1 cellular context compared by ENCODE assay signal in genomic region chr19:13024958-13025653, GRCh38.
TF ChIP-seq lines count a peak whose summit lies in the region.

No MANE protein-coding gene starts in this region.

TF ChIP-seq in IMR-90, 13 proteins besides CTCF, POLR2A, EP300 and RAD21 (continued from another document):
- TF ChIP-seq RCOR1 (IDR thresholded peaks at IDR 0.05; ENCODE audit: insufficient replicate concordance, low read length): no peak
- TF ChIP-seq SMC3 (IDR thresholded peaks at IDR 0.05; ENCODE audit: low read depth, low read length): no peak
- no peak for TF ChIP-seq MAZ (IDR thresholded peaks at IDR 0.05; ENCODE audit: borderline replicate concordance, low read depth, low read length)
